ENCODE assay signal across 1 cellular context in the genomic region with DNA sequence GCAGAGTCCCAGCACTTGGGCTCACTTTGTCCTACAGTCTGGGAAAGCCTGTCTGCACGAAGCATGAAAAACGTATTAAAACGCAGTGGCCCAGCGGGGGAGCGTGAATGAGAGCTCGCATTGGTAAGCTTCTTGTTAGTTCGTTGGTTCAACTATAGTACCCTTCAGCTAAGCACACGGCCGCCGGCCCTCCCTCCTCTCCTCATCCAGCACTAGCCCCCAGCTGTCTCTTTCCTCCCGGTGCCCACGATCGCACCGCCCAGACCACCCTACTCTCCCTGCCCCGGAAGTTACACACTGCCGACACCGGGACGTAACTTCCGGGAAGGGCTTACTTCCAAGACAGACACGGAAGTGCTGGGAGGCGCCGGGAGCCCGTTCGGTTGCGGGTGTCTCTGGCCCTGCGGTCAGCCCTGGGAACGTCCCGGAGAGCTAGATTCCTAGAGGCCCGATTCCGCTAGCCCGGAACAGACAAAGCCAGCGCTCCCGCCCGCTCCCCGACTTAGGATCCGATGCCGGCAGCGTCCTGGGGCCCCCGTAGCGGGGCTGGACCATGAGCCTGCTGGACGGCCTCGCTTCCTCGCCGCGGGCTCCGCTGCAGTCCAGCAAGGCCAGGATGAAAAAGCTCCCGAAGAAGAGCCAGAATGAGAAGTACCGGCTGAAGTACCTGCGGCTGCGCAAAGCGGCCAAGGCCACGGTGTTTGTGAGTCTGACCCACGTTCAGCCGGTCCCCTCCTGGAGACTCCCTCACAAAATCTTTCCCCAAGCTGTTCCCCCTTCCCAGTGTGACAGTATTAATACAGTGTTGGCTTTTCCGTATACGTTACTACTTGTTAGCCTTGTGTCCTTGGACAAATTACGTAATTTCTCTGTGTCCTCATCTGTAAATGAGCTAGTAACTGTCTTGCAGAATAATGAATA.
TF ChIP-seq lines count a peak whose summit lies in the region.

A gene with protein sequence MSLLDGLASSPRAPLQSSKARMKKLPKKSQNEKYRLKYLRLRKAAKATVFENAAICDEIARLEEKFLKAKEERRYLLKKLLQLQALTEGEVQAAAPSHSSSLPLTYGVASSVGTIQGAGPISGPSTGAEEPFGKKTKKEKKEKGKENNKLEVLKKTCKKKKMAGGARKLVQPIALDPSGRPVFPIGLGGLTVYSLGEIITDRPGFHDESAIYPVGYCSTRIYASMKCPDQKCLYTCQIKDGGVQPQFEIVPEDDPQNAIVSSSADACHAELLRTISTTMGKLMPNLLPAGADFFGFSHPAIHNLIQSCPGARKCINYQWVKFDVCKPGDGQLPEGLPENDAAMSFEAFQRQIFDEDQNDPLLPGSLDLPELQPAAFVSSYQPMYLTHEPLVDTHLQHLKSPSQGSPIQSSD (plus strand): TSS at position 334 of the 921 bp plus-strand sequence. CDS start 220 bp downstream, at position 554.

TF ChIP-seq in GM23338, 12 proteins besides CTCF, POLR2A, EP300 and RAD21:
- TF ChIP-seq EZH2 (IDR thresholded peaks at IDR 0.05; ENCODE audit: low read depth, unreplicated experiment) (no peak), ZNF331 (CRISPR knock-in tag; IDR thresholded peaks at IDR 0.05; ENCODE audit: low read depth) (no peak), ZNF114 (CRISPR knock-in tag; IDR thresholded peaks at IDR 0.05) (no peak), CREB1 (CRISPR knock-in tag; IDR thresholded peaks at IDR 0.05; ENCODE audit: low read depth) (peak; percentile 90), JUNB (IDR thresholded peaks at IDR 0.05; ENCODE audit: unreplicated experiment) (no peak), NANOG (IDR thresholded peaks at IDR 0.05; ENCODE audit: borderline replicate concordance) (no peak), STAT1 (IDR thresholded peaks at IDR 0.05; ENCODE audit: unreplicated experiment) (no peak), EZH2phosphoT487 (IDR thresholded peaks at IDR 0.05; ENCODE audit: unreplicated experiment) (no peak), POLR2AphosphoS5 (IDR thresholded peaks at IDR 0.05; ENCODE audit: low read depth) (peak; percentile 94)
- TF ChIP-seq, protein P1, sequence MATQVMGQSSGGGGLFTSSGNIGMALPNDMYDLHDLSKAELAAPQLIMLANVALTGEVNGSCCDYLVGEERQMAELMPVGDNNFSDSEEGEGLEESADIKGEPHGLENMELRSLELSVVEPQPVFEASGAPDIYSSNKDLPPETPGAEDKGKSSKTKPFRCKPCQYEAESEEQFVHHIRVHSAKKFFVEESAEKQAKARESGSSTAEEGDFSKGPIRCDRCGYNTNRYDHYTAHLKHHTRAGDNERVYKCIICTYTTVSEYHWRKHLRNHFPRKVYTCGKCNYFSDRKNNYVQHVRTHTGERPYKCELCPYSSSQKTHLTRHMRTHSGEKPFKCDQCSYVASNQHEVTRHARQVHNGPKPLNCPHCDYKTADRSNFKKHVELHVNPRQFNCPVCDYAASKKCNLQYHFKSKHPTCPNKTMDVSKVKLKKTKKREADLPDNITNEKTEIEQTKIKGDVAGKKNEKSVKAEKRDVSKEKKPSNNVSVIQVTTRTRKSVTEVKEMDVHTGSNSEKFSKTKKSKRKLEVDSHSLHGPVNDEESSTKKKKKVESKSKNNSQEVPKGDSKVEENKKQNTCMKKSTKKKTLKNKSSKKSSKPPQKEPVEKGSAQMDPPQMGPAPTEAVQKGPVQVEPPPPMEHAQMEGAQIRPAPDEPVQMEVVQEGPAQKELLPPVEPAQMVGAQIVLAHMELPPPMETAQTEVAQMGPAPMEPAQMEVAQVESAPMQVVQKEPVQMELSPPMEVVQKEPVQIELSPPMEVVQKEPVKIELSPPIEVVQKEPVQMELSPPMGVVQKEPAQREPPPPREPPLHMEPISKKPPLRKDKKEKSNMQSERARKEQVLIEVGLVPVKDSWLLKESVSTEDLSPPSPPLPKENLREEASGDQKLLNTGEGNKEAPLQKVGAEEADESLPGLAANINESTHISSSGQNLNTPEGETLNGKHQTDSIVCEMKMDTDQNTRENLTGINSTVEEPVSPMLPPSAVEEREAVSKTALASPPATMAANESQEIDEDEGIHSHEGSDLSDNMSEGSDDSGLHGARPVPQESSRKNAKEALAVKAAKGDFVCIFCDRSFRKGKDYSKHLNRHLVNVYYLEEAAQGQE (IDR thresholded peaks at IDR 0.05; ENCODE audit: unreplicated experiment) = no peak
- TF ChIP-seq, protein P2, sequence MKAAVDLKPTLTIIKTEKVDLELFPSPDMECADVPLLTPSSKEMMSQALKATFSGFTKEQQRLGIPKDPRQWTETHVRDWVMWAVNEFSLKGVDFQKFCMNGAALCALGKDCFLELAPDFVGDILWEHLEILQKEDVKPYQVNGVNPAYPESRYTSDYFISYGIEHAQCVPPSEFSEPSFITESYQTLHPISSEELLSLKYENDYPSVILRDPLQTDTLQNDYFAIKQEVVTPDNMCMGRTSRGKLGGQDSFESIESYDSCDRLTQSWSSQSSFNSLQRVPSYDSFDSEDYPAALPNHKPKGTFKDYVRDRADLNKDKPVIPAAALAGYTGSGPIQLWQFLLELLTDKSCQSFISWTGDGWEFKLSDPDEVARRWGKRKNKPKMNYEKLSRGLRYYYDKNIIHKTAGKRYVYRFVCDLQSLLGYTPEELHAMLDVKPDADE (IDR thresholded peaks at IDR 0.05) = peak; percentile 73
- TF ChIP-seq, protein P3, sequence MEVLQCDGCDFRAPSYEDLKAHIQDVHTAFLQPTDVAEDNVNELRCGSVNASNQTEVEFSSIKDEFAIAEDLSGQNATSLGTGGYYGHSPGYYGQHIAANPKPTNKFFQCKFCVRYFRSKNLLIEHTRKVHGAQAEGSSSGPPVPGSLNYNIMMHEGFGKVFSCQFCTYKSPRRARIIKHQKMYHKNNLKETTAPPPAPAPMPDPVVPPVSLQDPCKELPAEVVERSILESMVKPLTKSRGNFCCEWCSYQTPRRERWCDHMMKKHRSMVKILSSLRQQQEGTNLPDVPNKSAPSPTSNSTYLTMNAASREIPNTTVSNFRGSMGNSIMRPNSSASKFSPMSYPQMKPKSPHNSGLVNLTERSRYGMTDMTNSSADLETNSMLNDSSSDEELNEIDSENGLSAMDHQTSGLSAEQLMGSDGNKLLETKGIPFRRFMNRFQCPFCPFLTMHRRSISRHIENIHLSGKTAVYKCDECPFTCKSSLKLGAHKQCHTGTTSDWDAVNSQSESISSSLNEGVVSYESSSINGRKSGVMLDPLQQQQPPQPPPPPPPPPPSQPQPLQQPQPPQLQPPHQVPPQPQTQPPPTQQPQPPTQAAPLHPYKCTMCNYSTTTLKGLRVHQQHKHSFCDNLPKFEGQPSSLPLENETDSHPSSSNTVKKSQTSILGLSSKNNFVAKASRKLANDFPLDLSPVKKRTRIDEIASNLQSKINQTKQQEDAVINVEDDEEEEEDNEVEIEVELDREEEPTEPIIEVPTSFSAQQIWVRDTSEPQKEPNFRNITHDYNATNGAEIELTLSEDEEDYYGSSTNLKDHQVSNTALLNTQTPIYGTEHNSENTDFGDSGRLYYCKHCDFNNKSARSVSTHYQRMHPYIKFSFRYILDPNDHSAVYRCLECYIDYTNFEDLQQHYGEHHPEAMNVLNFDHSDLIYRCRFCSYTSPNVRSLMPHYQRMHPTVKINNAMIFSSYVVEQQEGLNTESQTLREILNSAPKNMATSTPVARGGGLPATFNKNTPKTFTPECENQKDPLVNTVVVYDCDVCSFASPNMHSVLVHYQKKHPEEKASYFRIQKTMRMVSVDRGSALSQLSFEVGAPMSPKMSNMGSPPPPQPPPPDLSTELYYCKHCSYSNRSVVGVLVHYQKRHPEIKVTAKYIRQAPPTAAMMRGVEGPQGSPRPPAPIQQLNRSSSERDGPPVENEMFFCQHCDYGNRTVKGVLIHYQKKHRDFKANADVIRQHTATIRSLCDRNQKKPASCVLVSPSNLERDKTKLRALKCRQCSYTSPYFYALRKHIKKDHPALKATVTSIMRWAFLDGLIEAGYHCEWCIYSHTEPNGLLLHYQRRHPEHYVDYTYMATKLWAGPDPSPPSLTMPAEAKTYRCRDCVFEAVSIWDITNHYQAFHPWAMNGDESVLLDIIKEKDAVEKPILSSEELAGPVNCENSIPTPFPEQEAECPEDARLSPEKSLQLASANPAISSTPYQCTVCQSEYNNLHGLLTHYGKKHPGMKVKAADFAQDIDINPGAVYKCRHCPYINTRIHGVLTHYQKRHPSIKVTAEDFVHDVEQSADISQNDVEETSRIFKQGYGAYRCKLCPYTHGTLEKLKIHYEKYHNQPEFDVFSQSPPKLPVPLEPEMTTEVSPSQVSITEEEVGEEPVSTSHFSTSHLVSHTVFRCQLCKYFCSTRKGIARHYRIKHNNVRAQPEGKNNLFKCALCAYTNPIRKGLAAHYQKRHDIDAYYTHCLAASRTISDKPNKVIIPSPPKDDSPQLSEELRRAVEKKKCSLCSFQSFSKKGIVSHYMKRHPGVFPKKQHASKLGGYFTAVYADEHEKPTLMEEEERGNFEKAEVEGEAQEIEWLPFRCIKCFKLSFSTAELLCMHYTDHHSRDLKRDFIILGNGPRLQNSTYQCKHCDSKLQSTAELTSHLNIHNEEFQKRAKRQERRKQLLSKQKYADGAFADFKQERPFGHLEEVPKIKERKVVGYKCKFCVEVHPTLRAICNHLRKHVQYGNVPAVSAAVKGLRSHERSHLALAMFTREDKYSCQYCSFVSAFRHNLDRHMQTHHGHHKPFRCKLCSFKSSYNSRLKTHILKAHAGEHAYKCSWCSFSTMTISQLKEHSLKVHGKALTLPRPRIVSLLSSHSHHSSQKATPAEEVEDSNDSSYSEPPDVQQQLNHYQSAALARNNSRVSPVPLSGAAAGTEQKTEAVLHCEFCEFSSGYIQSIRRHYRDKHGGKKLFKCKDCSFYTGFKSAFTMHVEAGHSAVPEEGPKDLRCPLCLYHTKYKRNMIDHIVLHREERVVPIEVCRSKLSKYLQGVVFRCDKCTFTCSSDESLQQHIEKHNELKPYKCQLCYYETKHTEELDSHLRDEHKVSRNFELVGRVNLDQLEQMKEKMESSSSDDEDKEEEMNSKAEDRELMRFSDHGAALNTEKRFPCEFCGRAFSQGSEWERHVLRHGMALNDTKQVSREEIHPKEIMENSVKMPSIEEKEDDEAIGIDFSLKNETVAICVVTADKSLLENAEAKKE (CRISPR knock-in tag; IDR thresholded peaks at IDR 0.05) = no peak
TF ChIP-seq in GM23338: peak in this region for 3.
